ENCODE assay signal across 10 cellular contexts in the genomic region with DNA sequence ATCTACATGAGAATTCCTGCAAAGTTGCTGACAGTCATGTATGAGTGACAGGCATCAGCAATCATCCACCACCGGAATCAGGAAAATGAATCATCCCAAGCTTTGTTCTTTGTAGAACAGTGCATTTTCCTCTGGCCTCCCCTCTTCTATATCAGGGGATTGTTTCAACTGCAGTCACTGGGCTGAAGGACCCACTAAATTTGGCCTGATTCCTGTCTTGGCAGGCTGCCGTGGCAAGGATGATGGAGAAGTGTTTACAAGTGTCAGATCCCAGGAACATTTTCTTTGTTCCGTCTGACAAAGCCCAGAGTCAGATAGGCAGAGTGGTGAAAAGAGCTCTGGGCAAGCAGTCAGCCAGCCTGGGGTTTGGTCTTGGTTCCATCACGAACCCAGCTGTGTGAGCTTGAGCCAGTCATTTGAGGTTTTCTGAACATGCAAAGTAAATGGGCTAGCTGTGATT.
A peak's percentile ranks its signal among the peaks of the same experiment; 100 is the strongest.
DNase-seq lines count a peak whose midpoint lies in the region; ATAC-seq, FAIRE-seq and TF ChIP-seq lines count a peak whose summit lies in the region.
"Had no signal": no experiment of that assay in that cellular context is flagged by ENCODE, and none has a peak within 500 bp of the region (broad histone marks: within the 10 kb centered on the region; RNA-seq: fewer than 3 reads in every experiment).

No MANE protein-coding gene starts in this region.

- no peaks in the 10 kb centered on the region for H3K4me1 Mint-ChIP-seq in stimulated activated effector memory CD8-positive, alpha-beta T cell treated with anti-CD3 and anti-CD28 coated beads, Interleukin-12 subunit alpha, Interleukin-12 subunit beta, amount 100 ng/mL, for 72 hours

- H3K9ac ChIP-seq in kidney (ENCODE audit: low read length in 2 of 2): no peak overlapping the region

- FAIRE-seq in kidney (lab: Jason Lieb, UNC): no peak
- FAIRE-seq in GM12891 (lab: Jason Lieb, UNC): no peak

- no peak for TF ChIP-seq POLR2A in GM12891 (IDR thresholded peaks at IDR 0.05; ENCODE audit: low read depth, low read length)

- H3K4me3 ChIP-seq in LNCaP clone FGC (ENCODE audit: low read depth, low read length) (no peak overlapping the region), kidney (ENCODE audit: low read length in 2 of 2) (no peak overlapping the region)

- DNase-seq in LNCaP clone FGC (ENCODE audit: low read depth) (peak; percentile 32), cardiac septum (ENCODE audit: low spot score) (peak; percentile 90), kidney (no peak), SW480 (ENCODE audit: low spot score) (no peak), Kasumi-1 (lab: John Stamatoyannopoulos, UW) (no peak), GM12891 (ENCODE audit: insufficient read length, low spot score) (no peak)
- DNase-seq in stimulated activated effector memory CD8-positive, alpha-beta T cell treated with anti-CD3 and anti-CD28 coated beads, Interleukin-12 subunit alpha, Interleukin-12 subunit beta, amount 100 ng/mL, for 72 hours (ENCODE audit: low spot score in 2 of 2): no peak
- DNase-seq: NCI-H187 treated with DMSO at 0.1 percent for 48 hours, T-helper 9 cell had no signal

- no peaks in the 10 kb centered on the region for H3K9me3 Mint-ChIP-seq in stimulated activated effector memory CD8-positive, alpha-beta T cell treated with anti-CD3 and anti-CD28 coated beads, Interleukin-12 subunit alpha, Interleukin-12 subunit beta, amount 100 ng/mL, for 72 hours

- no peak overlapping the region for H3K27ac ChIP-seq in kidney (ENCODE audit: low read depth in 2 of 2, low read length in 2 of 2)

- intact Hi-C loops in cardiac septum (cut with DNase I) (loop anchor here (1.0 to 2.0 kb wide), 4 partner anchors 22 to 176 kb away; partner anchors contain the start of gene TSC22D2), kidney (cut with DNase I) (no loop called here)

- H3K9me3 ChIP-seq in kidney (ENCODE audit: control insufficient read depth in 1 of 2, low read length in 2 of 2): no peaks in the 10 kb centered on the region

- no peak overlapping the region for H3K27ac Mint-ChIP-seq in stimulated activated effector memory CD8-positive, alpha-beta T cell treated with anti-CD3 and anti-CD28 coated beads, Interleukin-12 subunit alpha, Interleukin-12 subunit beta, amount 100 ng/mL, for 72 hours

- ATAC-seq in SK-N-SH treated with all-trans-retinoic acid at 6 μM for 48 hours: no peak
- peak; percentile 26 for ATAC-seq in stimulated activated effector memory CD8-positive, alpha-beta T cell treated with anti-CD3 and anti-CD28 coated beads, Interleukin-12 subunit alpha, Interleukin-12 subunit beta, amount 100 ng/mL, for 72 hours

- H3K4me3 Mint-ChIP-seq in stimulated activated effector memory CD8-positive, alpha-beta T cell treated with anti-CD3 and anti-CD28 coated beads, Interleukin-12 subunit alpha, Interleukin-12 subunit beta, amount 100 ng/mL, for 72 hours: no peak overlapping the region

- H3K36me3 Mint-ChIP-seq in stimulated activated effector memory CD8-positive, alpha-beta T cell treated with anti-CD3 and anti-CD28 coated beads, Interleukin-12 subunit alpha, Interleukin-12 subunit beta, amount 100 ng/mL, for 72 hours: no peaks in the 10 kb centered on the region

- no peaks in the 10 kb centered on the region for H3K36me3 ChIP-seq in kidney (ENCODE audit: control insufficient read depth in 1 of 2, insufficient read depth in 2 of 2, low read length in 2 of 2)

- TF ChIP-seq CTCF in LNCaP clone FGC (IDR thresholded peaks at IDR 0.05; ENCODE audit: control insufficient read depth, extremely low read depth, insufficient read depth) (no peak), kidney (IDR thresholded peaks at IDR 0.05; ENCODE audit: borderline replicate concordance, extremely low read depth, insufficient read depth) (no peak)

- H3K4me1 ChIP-seq in kidney (ENCODE audit: control insufficient read depth in 1 of 2, insufficient read depth in 1 of 2, low read depth in 1 of 2, low read length in 2 of 2): peaks cover 5% of the 10 kb centered on the region in 2 donors

TF ChIP-seq in SK-N-SH treated with all-trans-retinoic acid at 6 μM for 48 hours, 23 proteins besides CTCF, POLR2A, EP300 and RAD21:
- TF ChIP-seq CSDC2 (CRISPR knock-in tag; IDR thresholded peaks at IDR 0.05): no peak
- no peak for TF ChIP-seq ESRRG (CRISPR knock-in tag; IDR thresholded peaks at IDR 0.05)
- TF ChIP-seq ISL1 (CRISPR knock-in tag; IDR thresholded peaks at IDR 0.05): peak; percentile 57

TF ChIP-seq in GM12891, 5 proteins besides CTCF, POLR2A, EP300 and RAD21:
- TF ChIP-seq SPI1 (IDR thresholded peaks at IDR 0.05; ENCODE audit: low read depth, low read length): no peak
TF ChIP-seq in GM12891: peak in this region for 0.

Comparison
In these comparisons a context has a peak if more than half of its experiments do, and no peak if none do; other contexts are left out.
1. DNase-seq: peak in LNCaP clone FGC (single experiment) and cardiac septum (single experiment); none in stimulated activated effector memory CD8-positive, alpha-beta T cell treated with anti-CD3 and anti-CD28 coated beads, Interleukin-12 subunit alpha, Interleukin-12 subunit beta, amount 100 ng/mL, for 72 hours (0 of 2), kidney (single experiment), SW480 (single experiment), Kasumi-1 (0 of 2) and GM12891 (single experiment).